In genomic region chr1:28085129-28085528, GRCh38 we compare ENCODE assay signal across 16 cellular contexts.
"Had no signal": no experiment of that assay in that cellular context is flagged by ENCODE, and none has a peak within 500 bp of the region (broad histone marks: within the 10 kb centered on the region; RNA-seq: fewer than 3 reads in every experiment).

No MANE protein-coding gene starts in this region.

- H3K9me3 ChIP-seq: esophagus muscularis mucosa, lower lobe of right lung, psoas muscle, sigmoid colon, suprapubic skin had no signal

- H3K36me3 Mint-ChIP-seq: type B pancreatic cell had no signal

- H3K27me3 Mint-ChIP-seq: naive thymus-derived CD4-positive, alpha-beta T cell; T-cell; type B pancreatic cell had no signal

- DNase-seq: activated CD4-positive, alpha-beta T cell treated with anti-CD3 and anti-CD28 coated beads, Interleukin-2, amount 50 U/mL, for 48 hours; activated gamma-delta T cell treated with Interleukin-2 at 50 U/mL for 16 hours; activated T-cell treated with anti-CD3 and anti-CD28 coated beads, Interleukin-2, amount 50 U/mL, for 4 hours; aorta; hypothalamus; lower lobe of right lung; naive thymus-derived CD4-positive, alpha-beta T cell; psoas muscle; sigmoid colon; stimulated activated CD4-positive, alpha-beta T cell treated with anti-CD3 and anti-CD28 coated beads, Interleukin-12 subunit alpha, Interleukin-12 subunit beta, amount 100 ng/mL, for 4 hours; stimulated activated naive CD8-positive, alpha-beta T cell treated with anti-CD3 and anti-CD28 coated beads, Interleukin-15, Interleukin-2, amounts not matched to agents 100 U/mL and 50 U/mL, for 24 hours; T-cell had no signal

- H3K36me3 ChIP-seq: suprapubic skin had no signal

- ATAC-seq: activated CD4-positive, CD25-positive, alpha-beta regulatory T cell treated with anti-CD3 and anti-CD28 coated beads, Interleukin-2, amount 50 U/mL, for 24 hours; activated T-cell treated with anti-CD3 and anti-CD28 coated beads, Interleukin-2, amount 50 U/mL, for 4 hours; lower lobe of right lung; naive thymus-derived CD4-positive, alpha-beta T cell; psoas muscle; stimulated activated naive CD8-positive, alpha-beta T cell treated with anti-CD3 and anti-CD28 coated beads, Interleukin-15, Interleukin-2, amounts not matched to agents 100 U/mL and 50 U/mL, for 24 hours; T-cell had no signal

- H3K27me3 ChIP-seq: esophagus muscularis mucosa, sigmoid colon, suprapubic skin had no signal

- H3K4me3 ChIP-seq: esophagus muscularis mucosa, lower lobe of right lung, psoas muscle, sigmoid colon, suprapubic skin had no signal

- H3K27ac Mint-ChIP-seq: naive thymus-derived CD4-positive, alpha-beta T cell; T-cell; type B pancreatic cell had no signal

- H3K9me3 Mint-ChIP-seq: activated T-cell treated with anti-CD3 and anti-CD28 coated beads, Interleukin-2, amount 50 U/mL, for 4 hours; naive thymus-derived CD4-positive, alpha-beta T cell; T-cell; type B pancreatic cell had no signal

- H3K27ac ChIP-seq: esophagus muscularis mucosa, lower lobe of right lung, psoas muscle, sigmoid colon, suprapubic skin had no signal

- H3K4me3 Mint-ChIP-seq: activated T-cell treated with anti-CD3 and anti-CD28 coated beads, Interleukin-2, amount 50 U/mL, for 4 hours; T-cell; type B pancreatic cell had no signal
